ENCODE assay signal across 28 cellular contexts in genomic region chr9:111979561-111979960, GRCh38.
DNase-seq lines count a peak whose midpoint lies in the region; ATAC-seq, FAIRE-seq and TF ChIP-seq lines count a peak whose summit lies in the region.
"Had no signal": no experiment of that assay in that cellular context is flagged by ENCODE, and none has a peak within 500 bp of the region (broad histone marks: within the 10 kb centered on the region; RNA-seq: fewer than 3 reads in every experiment).

No MANE protein-coding gene starts in this region.

- H3K23ac ChIP-seq in IMR-90 (ENCODE audit: low read depth, low read length), result no peak overlapping the region
- H3K23ac ChIP-seq in H1 (ENCODE audit: insufficient read length), result no peak overlapping the region

- H3K14ac ChIP-seq in IMR-90 (replicated peaks; ENCODE audit: low read depth, low read length), result no peak overlapping the region; the same call in 1 of the 2 replicates
- no peak overlapping the region for H3K14ac ChIP-seq in H1 (ENCODE audit: insufficient read length)

- CTCF ChIA-PET in IMR-90 (lab: Yijun Ruan, JAX) (no interaction called here), H1 (lab: Charles Lee; ENCODE audit: partially characterized antibody) (interaction anchor here (1.0 kb wide), 1 partner anchor 8 kb away, joined by 3 read pairs; no protein-coding TSS in a partner anchor)
- CTCF ChIA-PET in activated CD4-positive, alpha-beta T cell treated with anti-CD3 and anti-CD28 coated beads, Interleukin-2, amount 10 ng/mL, durations not matched to agents 7 days and 5 days (lab: Charles Lee), result no interaction called here

- H4K5ac ChIP-seq in IMR-90 (ENCODE audit: low read depth, low read length) (no peak overlapping the region), H1 (ENCODE audit: insufficient read length, low read depth, low read length) (no peak overlapping the region)

- H2AK9ac ChIP-seq in IMR-90 (replicated peaks; ENCODE audit: low read depth, low read length, poor library complexity), result no peak overlapping the region

- H3K36me3 Mint-ChIP-seq in activated CD4-positive, alpha-beta T cell treated with anti-CD3 and anti-CD28 coated beads, Interleukin-2, amount 10 ng/mL, durations not matched to agents 7 days and 5 days (ENCODE audit: low read depth), result no peaks in the 10 kb centered on the region
- H3K36me3 Mint-ChIP-seq: activated naive CD4-positive, alpha-beta T cell treated with anti-CD3 and anti-CD28 coated beads, Interleukin-2, amount 50 U/mL, for 72 hours; memory B cell; stimulated activated effector memory CD8-positive, alpha-beta T cell treated with anti-CD3 and anti-CD28 coated beads, Interleukin-12 subunit alpha, Interleukin-12 subunit beta, amount 100 ng/mL, for 72 hours had no signal

- no peak for FAIRE-seq in H1 (lab: Jason Lieb, UNC)

- H4K20me1 ChIP-seq in IMR-90 (ENCODE audit: insufficient read depth, low read length) (no peaks in the 10 kb centered on the region), H1 (replicated peaks in 1 of 2; ENCODE audit: control insufficient read depth in 1 of 2, insufficient read depth in 2 of 2, low read length in 2 of 2) (no peaks in the 10 kb centered on the region)

- H2AFZ ChIP-seq in IMR-90 (replicated peaks; ENCODE audit: low read length, poor library complexity) (peak overlapping the region; percentile 77), H1 (ENCODE audit: low read length) (no peak overlapping the region)

- H3K4me2 ChIP-seq in IMR-90 (ENCODE audit: low read depth, low read length), result no peak overlapping the region
- no peak overlapping the region for H3K4me2 ChIP-seq in H1 (ENCODE audit: insufficient read depth in 1 of 2, low read depth in 2 of 2, low read length in 2 of 2)

- in situ Hi-C loops in IMR-90 (cut with MboI; ENCODE audit: low sequenced_read_pairs), result no loop called here

- no peak overlapping the region for H3K4me3 Mint-ChIP-seq in activated CD4-positive, alpha-beta T cell treated with anti-CD3 and anti-CD28 coated beads, Interleukin-2, amount 10 ng/mL, durations not matched to agents 7 days and 5 days
- H3K4me3 Mint-ChIP-seq: activated CD4-positive, alpha-beta memory T cell treated with anti-CD3 and anti-CD28 coated beads, Interleukin-2, amount 10 ng/mL, durations not matched to agents 7 days and 5 days; memory B cell; stimulated activated effector memory CD8-positive, alpha-beta T cell treated with anti-CD3 and anti-CD28 coated beads, Interleukin-12 subunit alpha, Interleukin-12 subunit beta, amount 100 ng/mL, for 72 hours had no signal

- H3K27ac Mint-ChIP-seq in activated CD4-positive, alpha-beta T cell treated with anti-CD3 and anti-CD28 coated beads, Interleukin-2, amount 10 ng/mL, durations not matched to agents 7 days and 5 days, result no peak overlapping the region
- H3K27ac Mint-ChIP-seq: activated CD4-positive, alpha-beta memory T cell treated with anti-CD3 and anti-CD28 coated beads, Interleukin-2, amount 10 ng/mL, durations not matched to agents 7 days and 5 days; activated naive CD4-positive, alpha-beta T cell treated with anti-CD3 and anti-CD28 coated beads, Interleukin-2, amount 50 U/mL, for 72 hours; memory B cell; stimulated activated effector memory CD8-positive, alpha-beta T cell treated with anti-CD3 and anti-CD28 coated beads, Interleukin-12 subunit alpha, Interleukin-12 subunit beta, amount 100 ng/mL, for 72 hours had no signal

- H3K56ac ChIP-seq in IMR-90 (ENCODE audit: extremely low read depth, insufficient read depth, low read length) (no peak overlapping the region), H1 (replicated peaks; ENCODE audit: insufficient read length, low read depth, low read length) (no peak overlapping the region)

- H3K79me1 ChIP-seq in IMR-90 (ENCODE audit: low read depth in 1 of 2, low read length in 2 of 2) (no peaks in the 10 kb centered on the region), H1 (ENCODE audit: low read depth, low read length) (no peaks in the 10 kb centered on the region)

- peaks cover 11% of the 10 kb centered on the region for H3K27me3 Mint-ChIP-seq in activated CD4-positive, alpha-beta T cell treated with anti-CD3 and anti-CD28 coated beads, Interleukin-2, amount 10 ng/mL, durations not matched to agents 7 days and 5 days
- H3K27me3 Mint-ChIP-seq: memory B cell had no signal

- H2BK120ac ChIP-seq in IMR-90 (ENCODE audit: low read depth, low read length) (peak overlapping the region; percentile 52; the same call in 1 of the 2 replicates), H1 (replicated peaks; ENCODE audit: low read depth, low read length) (no peak overlapping the region)

- H3K18ac ChIP-seq in IMR-90 (ENCODE audit: low read depth, low read length) (no peak overlapping the region), H1 (ENCODE audit: extremely low read depth, low read length) (no peak overlapping the region)

- H3K36me3 ChIP-seq in IMR-90 (ENCODE audit: control insufficient read depth, insufficient read depth, low read length), result no peaks in the 10 kb centered on the region
- H3K36me3 ChIP-seq in H1 (ENCODE audit: control insufficient read depth in 2 of 4, insufficient read depth in 4 of 4, low read length in 3 of 4), result no peaks in the 10 kb centered on the region
- H3K36me3 ChIP-seq in mucosa of descending colon (ENCODE audit: low read depth), result no peaks in the 10 kb centered on the region
- H3K36me3 ChIP-seq: colonic mucosa, esophagus muscularis mucosa, prostate gland, sigmoid colon, upper lobe of right lung had no signal

- peak overlapping the region; percentile 20; the same call in 1 of the 3 replicates for H2BK15ac ChIP-seq in IMR-90 (ENCODE audit: low read depth, low read length)
- no peak overlapping the region for H2BK15ac ChIP-seq in H1 (ENCODE audit: low read length)

- H3K9me3 ChIP-seq in IMR-90 (ENCODE audit: control insufficient read depth, insufficient read depth, low read length) (no peaks in the 10 kb centered on the region), H1 (ENCODE audit: insufficient read depth in 2 of 2, low read depth in 1 of 2, low read length in 1 of 2) (no peaks in the 10 kb centered on the region), mucosa of descending colon (no peaks in the 10 kb centered on the region)
- H3K9me3 ChIP-seq: Caco-2, colonic mucosa, esophagus muscularis mucosa, prostate gland, sigmoid colon, upper lobe of right lung had no signal

- BruUV-seq in IMR-90 (replicated peaks; lab: Mats Ljungman, UMichigan), result no TSS peak

- H2BK20ac ChIP-seq in IMR-90 (ENCODE audit: low read depth, low read length), result peak overlapping the region; percentile 6; the same call in 1 of the 2 replicates
- no peak overlapping the region for H2BK20ac ChIP-seq in H1 (ENCODE audit: low read length)

- TF ChIP-seq POLR2A in IMR-90 (IDR thresholded peaks at IDR 0.05; ENCODE audit: low read depth, low read length) (no peak), H1 (IDR thresholded peaks at IDR 0.05; ENCODE audit: control extremely low read depth in 1 of 2, low read depth in 2 of 2, low read length in 2 of 2) (no peak)

- H3K27ac ChIP-seq in IMR-90 (ENCODE audit: insufficient read depth, low read length) (no peak overlapping the region), H1 (ENCODE audit: low read depth, low read length) (no peak overlapping the region)
- H3K27ac ChIP-seq: colonic mucosa, esophagus muscularis mucosa, prostate gland, sigmoid colon, upper lobe of right lung had no signal

- H2BK5ac ChIP-seq in IMR-90 (ENCODE audit: low read depth, low read length, poor library complexity, severe bottlenecking) (no peak overlapping the region), H1 (ENCODE audit: low read depth, low read length) (no peak overlapping the region)

- H3K9me3 Mint-ChIP-seq in activated CD4-positive, alpha-beta T cell treated with anti-CD3 and anti-CD28 coated beads, Interleukin-2, amount 10 ng/mL, durations not matched to agents 7 days and 5 days, result no peaks in the 10 kb centered on the region
- H3K9me3 Mint-ChIP-seq: activated CD4-positive, alpha-beta memory T cell treated with anti-CD3 and anti-CD28 coated beads, Interleukin-2, amount 10 ng/mL, durations not matched to agents 7 days and 5 days; activated naive CD4-positive, alpha-beta T cell treated with anti-CD3 and anti-CD28 coated beads, Interleukin-2, amount 50 U/mL, for 72 hours; memory B cell; stimulated activated effector memory CD8-positive, alpha-beta T cell treated with anti-CD3 and anti-CD28 coated beads, Interleukin-12 subunit alpha, Interleukin-12 subunit beta, amount 100 ng/mL, for 72 hours had no signal

- H3K9ac ChIP-seq in IMR-90 (ENCODE audit: low read depth, low read length) (no peak overlapping the region), H1 (replicated peaks in 1 of 4; ENCODE audit: extremely low read depth in 1 of 4, low read depth in 3 of 4, low read length in 3 of 4) (no peak overlapping the region)

- H4K8ac ChIP-seq in IMR-90 (ENCODE audit: low read depth in 2 of 2, low read length in 2 of 2), result no peak overlapping the region
- no peak overlapping the region for H4K8ac ChIP-seq in H1 (ENCODE audit: extremely low read depth, insufficient read depth, low read length)

- H3K23me2 ChIP-seq in H1 (ENCODE audit: low read depth, low read length), result no peaks in the 10 kb centered on the region

- no peaks in the 10 kb centered on the region for H3K79me2 ChIP-seq in H1 (ENCODE audit: control insufficient read depth in 1 of 2, insufficient read depth in 2 of 2, low read length in 2 of 2)

- H2AK5ac ChIP-seq in IMR-90 (ENCODE audit: low read depth, low read length) (peak overlapping the region; percentile 91), H1 (ENCODE audit: low read depth, low read length) (peak overlapping the region; percentile 82; the same call in 1 of the 2 replicates)

- POLR2A ChIA-PET in IMR-90 (lab: Charles Lee; ENCODE audit: unreplicated experiment) (no interaction called here), H1 (lab: Charles Lee; ENCODE audit: partially characterized antibody) (no interaction called here)
- POLR2A ChIA-PET in activated CD4-positive, alpha-beta T cell treated with anti-CD3 and anti-CD28 coated beads, Interleukin-2, amount 10 ng/mL, durations not matched to agents 7 days and 5 days (lab: Charles Lee), result no interaction called here

- intact Hi-C loops in IMR-90 (cut with micrococcal nuclease) (no loop called here), mucosa of descending colon (cut with DNase I, micrococcal nuclease) (no loop called here)

- WGBS in IMR-90 (ENCODE audit: extremely low coverage in 2 of 2, insufficient read length in 1 of 2), 2 experiments, result 100% methylated on average over 1 of the region's 3 CpGs; no CpG with 5 or more reads in 1 of the 2 experiments
- 91% methylated on average over 3 of the region's 3 CpGs; no CpG with 5 or more reads in 1 of the 2 experiments for WGBS in H1 (ENCODE audit: extremely low coverage in 1 of 2, insufficient coverage in 1 of 2, insufficient read length in 1 of 2, insufficient replicate concordance in 2 of 2, low coverage in 1 of 2, low lambda C conversion rate in 2 of 2, missing lambda C conversion rate in 1 of 2), 2 experiments

- ATAC-seq in IMR-90 (ENCODE audit: low read depth), result no peak
- peak; percentile 17 for ATAC-seq in mucosa of descending colon
- ATAC-seq in GM21447 (IDR thresholded peaks at IDR 0.05; ENCODE audit: unreplicated experiment), result no peak
- no peak for ATAC-seq in GM21528 (IDR thresholded peaks at IDR 0.05; ENCODE audit: low FRiP score, unreplicated experiment)
- ATAC-seq: activated CD4-positive, CD25-positive, alpha-beta regulatory T cell treated with anti-CD3 and anti-CD28 coated beads, Interleukin-2, amount 50 U/mL, for 24 hours; activated naive CD4-positive, alpha-beta T cell treated with anti-CD3 and anti-CD28 coated beads, Interleukin-2, amount 50 U/mL, for 72 hours; left lobe of liver; stimulated activated effector memory CD8-positive, alpha-beta T cell treated with anti-CD3 and anti-CD28 coated beads, Interleukin-12 subunit alpha, Interleukin-12 subunit beta, amount 100 ng/mL, for 72 hours; upper lobe of right lung had no signal

- H3K4me1 ChIP-seq in IMR-90 (ENCODE audit: control insufficient read depth, insufficient read depth, low read length) (peaks cover 3% of the 10 kb centered on the region), H1 (replicated peaks in 1 of 4; ENCODE audit: control insufficient read depth in 3 of 4, insufficient read depth in 4 of 4, low read length in 3 of 4) (no peaks in the 10 kb centered on the region), mucosa of descending colon (ENCODE audit: low read depth) (peaks cover 2% of the 10 kb centered on the region)
- H3K4me1 ChIP-seq: colonic mucosa, prostate gland, sigmoid colon, upper lobe of right lung had no signal

- dilution Hi-C loops in IMR-90 (cut with HindIII; ENCODE audit: low sequenced_read_pairs, unreplicated experiment), result no loop called here

- TF ChIP-seq CTCF in GM12864 (IDR thresholded peaks at IDR 0.05; ENCODE audit: low read depth, low read length, missing control alignments), result peak; percentile 19
- TF ChIP-seq CTCF in IMR-90 (conservative IDR thresholded peaks at IDR 0.05; ENCODE audit: low read depth, low read length), result no peak
- TF ChIP-seq CTCF in H1 (IDR thresholded peaks at IDR 0.05; ENCODE audit: control extremely low read depth in 1 of 3, insufficient read depth in 1 of 3, low read depth in 1 of 3, low read length in 3 of 3), result no peak
- TF ChIP-seq CTCF in mucosa of descending colon (IDR thresholded peaks at IDR 0.05), result no peak

- H3K4me3 ChIP-seq in GM12864 (ENCODE audit: low read depth, low read length) (no peak overlapping the region), IMR-90 (ENCODE audit: insufficient read depth, low read depth, low read length) (no peak overlapping the region), H1 (ENCODE audit: extremely low read depth in 1 of 4, insufficient read depth in 2 of 4, low read depth in 3 of 4, low read length in 4 of 4) (no peak overlapping the region), mucosa of descending colon (no peak overlapping the region)
- H3K4me3 ChIP-seq: colonic mucosa, esophagus muscularis mucosa, prostate gland, sigmoid colon, upper lobe of right lung had no signal

- TF ChIP-seq RAD21 in IMR-90 (IDR thresholded peaks at IDR 0.05; ENCODE audit: low read length) (no peak), H1 (IDR thresholded peaks at IDR 0.05 in 1 of 2, conservative IDR thresholded peaks at IDR 0.05 in 1 of 2; ENCODE audit: low read depth in 2 of 2, low read length in 2 of 2) (no peak; a peak in 1 of 4 replicates)

- H4K91ac ChIP-seq in IMR-90 (ENCODE audit: insufficient read depth, low read depth, low read length), result peak overlapping the region; percentile 13; the same call in 1 of the 2 replicates
- no peak overlapping the region for H4K91ac ChIP-seq in H1 (replicated peaks; ENCODE audit: insufficient read length, low read length)

- DNase-seq in GM12864 (ENCODE audit: low read depth) (no peak), IMR-90 (no peak), H1 (ENCODE audit: low read depth in 1 of 2, low spot score in 2 of 2) (no peak), mucosa of descending colon (no peak), NCI-H69 (lab: John Stamatoyannopoulos, UW) (no peak)
- DNase-seq in activated CD4-positive, alpha-beta T cell treated with anti-CD3 and anti-CD28 coated beads, Interleukin-2, amount 10 ng/mL, durations not matched to agents 7 days and 5 days, result no peak
- DNase-seq: activated CD4-positive, alpha-beta memory T cell treated with anti-CD3 and anti-CD28 coated beads, Interleukin-2, amount 10 ng/mL, durations not matched to agents 7 days and 5 days; anterior cingulate cortex; C1 segment of cervical spinal cord; colonic mucosa; DND-41; effector memory CD4-positive, alpha-beta T cell; foreskin melanocyte; NK-92 treated with Interleukin-12 subunit alpha and Interleukin-12 subunit beta, amount 100 ng/mL, for 24 hours; SIG-M5; sigmoid colon; stimulated activated CD4-positive, alpha-beta T cell treated with anti-CD3 and anti-CD28 coated beads, Interleukin-4, amount 100 ng/mL, for 24 hours; upper lobe of right lung had no signal

- H3K27me3 ChIP-seq in IMR-90 (ENCODE audit: control insufficient read depth, insufficient read depth, low read length) (0 out of 2 replicates have a peak, but pooled peaks cover 1% of the 10 kb centered on the region), H1 (replicated peaks in 1 of 4; ENCODE audit: control insufficient read depth in 3 of 4, extremely low read depth in 1 of 4, insufficient read depth in 3 of 4, low read length in 3 of 4) (no peaks in the 10 kb centered on the region)
- H3K27me3 ChIP-seq: colonic mucosa, esophagus muscularis mucosa, sigmoid colon, upper lobe of right lung had no signal

- no peak overlapping the region for H2BK12ac ChIP-seq in H1 (ENCODE audit: low read depth, low read length)

- H3K4ac ChIP-seq in IMR-90 (ENCODE audit: low read depth, low read length) (peak overlapping the region; percentile 22), H1 (replicated peaks; ENCODE audit: insufficient read length, low read depth, low read length) (no peak overlapping the region)

- H3K9me1 ChIP-seq in IMR-90 (ENCODE audit: insufficient read depth, low read length), result peaks cover 4% of the 10 kb centered on the region

- TF ChIP-seq EP300 in H1 (IDR thresholded peaks at IDR 0.05; ENCODE audit: borderline replicate concordance in 1 of 2, low read depth in 2 of 2, low read length in 2 of 2), result no peak

- H3K4me1 Mint-ChIP-seq in activated CD4-positive, alpha-beta T cell treated with anti-CD3 and anti-CD28 coated beads, Interleukin-2, amount 10 ng/mL, durations not matched to agents 7 days and 5 days, result peaks cover 21% of the 10 kb centered on the region
